In the genomic region with DNA sequence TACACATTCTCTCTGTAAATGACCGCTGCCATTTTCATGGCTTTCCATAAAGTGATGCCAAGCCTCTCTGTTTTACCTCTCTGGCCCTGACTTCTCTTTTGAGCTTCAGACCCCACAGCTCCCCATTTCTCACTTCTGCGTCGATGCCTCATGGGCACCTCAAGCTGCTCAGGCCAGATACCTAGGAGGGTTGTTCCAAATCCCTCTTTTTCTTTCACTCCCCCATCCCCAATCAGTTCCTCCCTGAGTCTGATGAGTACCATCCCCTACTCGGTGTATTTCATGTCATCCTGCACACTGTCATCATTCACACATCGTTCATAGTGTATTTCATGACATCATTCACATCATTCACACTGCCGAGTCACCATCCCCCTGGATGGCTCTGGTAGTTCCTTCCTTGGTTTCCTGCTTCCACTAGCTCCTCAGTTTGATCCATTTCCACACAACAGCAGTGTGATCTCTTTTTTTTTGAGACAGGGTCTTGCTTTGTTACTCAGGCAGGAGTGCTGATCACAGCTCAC, we compare ENCODE assay signal across 15 cellular contexts. TPM values are rescaled to one million over a fixed set of nuclear protein-coding genes. Genes with fewer than 3 reads are reported as not detected.
DNase-seq lines count a peak whose midpoint lies in the region; ATAC-seq lines count a peak whose summit lies in the region.
"Had no signal": no experiment of that assay in that cellular context is flagged by ENCODE, and none has a peak within 500 bp of the region (broad histone marks: within the 10 kb centered on the region; RNA-seq: fewer than 3 reads in every experiment).

No MANE protein-coding gene starts in this region.

- no peak overlapping the region for H3K18ac ChIP-seq in mesendoderm (ENCODE audit: low read length)

- H3K4me3 Mint-ChIP-seq in activated naive CD8-positive, alpha-beta T cell treated with anti-CD3 and anti-CD28 coated beads, Interleukin-2, amount 50 U/mL, for 24 hours = no peak overlapping the region
- H3K4me3 Mint-ChIP-seq: CD4-positive, alpha-beta T cell; GM23338; IgD-negative memory B cell had no signal

- H3K4me3 ChIP-seq in mesendoderm (ENCODE audit: low read length) = no peak overlapping the region
- H3K4me3 ChIP-seq: GM23338 had no signal

- H3K79me1 ChIP-seq in mesendoderm (ENCODE audit: low read length) = no peaks in the 10 kb centered on the region

- H3K23ac ChIP-seq in mesendoderm (ENCODE audit: low read length) = no peak overlapping the region

- no peaks in the 10 kb centered on the region for H3K4me1 ChIP-seq in mesendoderm (ENCODE audit: control insufficient read depth, low read depth, low read length)
- H3K4me1 ChIP-seq: Caco-2 had no signal

- no peak overlapping the region for H3K56ac ChIP-seq in mesendoderm (ENCODE audit: low read length)

- no peak overlapping the region for H3K4ac ChIP-seq in mesendoderm (ENCODE audit: low read depth, low read length)

- H3K79me2 ChIP-seq in mesendoderm (ENCODE audit: control insufficient read depth, insufficient read depth, low read length) = no peaks in the 10 kb centered on the region

- no peak overlapping the region for H4K5ac ChIP-seq in mesendoderm (ENCODE audit: low read length)

- H3K36me3 Mint-ChIP-seq in activated naive CD8-positive, alpha-beta T cell treated with anti-CD3 and anti-CD28 coated beads, Interleukin-2, amount 50 U/mL, for 24 hours (ENCODE audit: low read depth) = no peaks in the 10 kb centered on the region

- H3K27me3 Mint-ChIP-seq in activated naive CD8-positive, alpha-beta T cell treated with anti-CD3 and anti-CD28 coated beads, Interleukin-2, amount 50 U/mL, for 24 hours = peaks cover 7% of the 10 kb centered on the region

- no peak overlapping the region for H3K27ac Mint-ChIP-seq in activated naive CD8-positive, alpha-beta T cell treated with anti-CD3 and anti-CD28 coated beads, Interleukin-2, amount 50 U/mL, for 24 hours
- H3K27ac Mint-ChIP-seq: CD4-positive, alpha-beta T cell; GM23338; IgD-negative memory B cell had no signal

- DNase-seq in NCI-H460 (ENCODE audit: extremely low read depth, low read depth) (peak; percentile 4), ecto neural progenitor cell (ENCODE audit: low spot score) (peak; percentile 31), mesendoderm (no peak), NCI-H2227 (lab: John Stamatoyannopoulos, UW; ENCODE audit: unreplicated experiment) (no peak)
- DNase-seq in activated naive CD8-positive, alpha-beta T cell treated with anti-CD3 and anti-CD28 coated beads, Interleukin-2, amount 50 U/mL, for 24 hours = no peak
- DNase-seq in stimulated activated naive CD4-positive, alpha-beta T cell (lab: John Stamatoyannopoulos, UW) = no peak
- DNase-seq: ACHN; AML-193; Caco-2; CD4-positive, alpha-beta T cell; H7 had no signal

- no peak overlapping the region for H3K4me2 ChIP-seq in mesendoderm (ENCODE audit: low read length)
- H3K4me2 ChIP-seq: GM23338 had no signal

- no peaks in the 10 kb centered on the region for H3K27me3 ChIP-seq in mesendoderm (ENCODE audit: insufficient read depth, low read length, poor library complexity)

- no peaks in the 10 kb centered on the region for H3K36me3 ChIP-seq in mesendoderm (ENCODE audit: control insufficient read depth, insufficient read depth, low read length)

- H2BK5ac ChIP-seq in mesendoderm (ENCODE audit: low read length) = no peak overlapping the region

- H3K9me3 Mint-ChIP-seq in activated naive CD8-positive, alpha-beta T cell treated with anti-CD3 and anti-CD28 coated beads, Interleukin-2, amount 50 U/mL, for 24 hours = no peaks in the 10 kb centered on the region
- H3K9me3 Mint-ChIP-seq: CD4-positive, alpha-beta T cell; IgD-negative memory B cell had no signal

- no peak overlapping the region for H2BK15ac ChIP-seq in mesendoderm (replicated peaks; ENCODE audit: low read depth)

- H2BK120ac ChIP-seq in mesendoderm (ENCODE audit: low read depth, low read length) = no peak overlapping the region

- H4K8ac ChIP-seq in mesendoderm (ENCODE audit: low read depth, low read length) = no peak overlapping the region

- H2AK5ac ChIP-seq in mesendoderm (ENCODE audit: low read length) = peak overlapping the region; percentile 22

- H3K27ac ChIP-seq in mesendoderm (ENCODE audit: low read depth, low read length) = no peak overlapping the region
- H3K27ac ChIP-seq: C4-2B had no signal

- ATAC-seq in activated naive CD8-positive, alpha-beta T cell treated with anti-CD3 and anti-CD28 coated beads, Interleukin-2, amount 50 U/mL, for 24 hours = no peak
- ATAC-seq: GM23338, HCT116 had no signal

- no peaks in the 10 kb centered on the region for H3K4me1 Mint-ChIP-seq in activated naive CD8-positive, alpha-beta T cell treated with anti-CD3 and anti-CD28 coated beads, Interleukin-2, amount 50 U/mL, for 24 hours
- H3K4me1 Mint-ChIP-seq: IgD-negative memory B cell had no signal

- no CpG with 5 or more reads among the region's 6 CpGs for WGBS in mesendoderm (ENCODE audit: extremely low coverage, insufficient coverage, low lambda C conversion rate)

- no peak overlapping the region for H3K9ac ChIP-seq in mesendoderm (ENCODE audit: low read length)

RNA-seq across cellular contexts. Expression of a gene that starts 43.1 kb away (rescaled TPM):
- 0.69 and 0.87 TPM in 2 replicates for total RNA-seq in NCI-H460 (2014; rRNA removed; shearing (Covaris generic))
- polyA plus RNA-seq in NCI-H460 (2014; cell fraction: nucleus; rRNA removed) = 0.82 and 1.9 TPM in 2 replicates
- polyA plus RNA-seq in mesendoderm (2013, experiment 1 of 2) = 7.6 TPM
- polyA plus RNA-seq in mesendoderm (2013, experiment 2 of 2) = 7.0 TPM
- polyA plus RNA-seq: IgD-negative memory B cell had no signal

Comparison
In these comparisons a context has a peak if more than half of its experiments do, and no peak if none do; other contexts are left out.
1. DNase-seq: peak in NCI-H460 (single experiment) and ecto neural progenitor cell (single experiment); none in mesendoderm (single experiment), activated naive CD8-positive, alpha-beta T cell treated with anti-CD3 and anti-CD28 coated beads, Interleukin-2, amount 50 U/mL, for 24 hours (single experiment), stimulated activated naive CD4-positive, alpha-beta T cell (0 of 6) and NCI-H2227 (single experiment).